11 cellular contexts compared by ENCODE assay signal in genomic region chr1:150160964-150161626, GRCh38. TPM values are rescaled to one million over a fixed set of nuclear protein-coding genes. Genes with fewer than 3 reads are reported as not detected.
A peak's percentile ranks its signal among the peaks of the same experiment; 100 is the strongest.
DNase-seq lines count a peak whose midpoint lies in the region; TF ChIP-seq lines count a peak whose summit lies in the region.
"Had no signal": no experiment of that assay in that cellular context is flagged by ENCODE, and none has a peak within 500 bp of the region (broad histone marks: within the 10 kb centered on the region; RNA-seq: fewer than 3 reads in every experiment).

No MANE protein-coding gene starts in this region.

- H3K9me2 ChIP-seq in OCI-LY1 (ENCODE audit: low read depth, low read length): no peaks in the 10 kb centered on the region

- no peak overlapping the region for H3K4me3 Mint-ChIP-seq in endodermal cell

- H3K4me1 ChIP-seq in OCI-LY1 (ENCODE audit: insufficient read depth, low read length, severe bottlenecking) (peaks cover 56% of the 10 kb centered on the region), endodermal cell (ENCODE audit: control insufficient read depth, insufficient read depth, low read length) (peaks cover 9% of the 10 kb centered on the region), prostate gland (replicated peaks) (no peaks in the 10 kb centered on the region)
- H3K4me1 ChIP-seq: parathyroid adenoma had no signal

- H3K27ac ChIP-seq in OCI-LY1 (ENCODE audit: low read depth, low read length, poor library complexity, severe bottlenecking) (peak overlapping the region; percentile 86), endodermal cell (ENCODE audit: low read depth, low read length) (peak overlapping the region; percentile 39), prostate gland (peak overlapping the region; percentile 93 to 95)

- WGBS in endodermal cell (ENCODE audit: insufficient coverage in 1 of 2, insufficient read length in 1 of 2), 2 experiments: 94 to 100% methylated on average over 1 to 7 of the region's 7 CpGs
- WGBS in prostate gland: 73% methylated on average over 7 of the region's 7 CpGs

- TF ChIP-seq CTCF in OCI-LY1 (IDR thresholded peaks at IDR 0.05; ENCODE audit: low read length) (no peak; the same call in 1 of the 2 replicates), endodermal cell (conservative IDR thresholded peaks at IDR 0.05) (no peak), prostate gland (IDR thresholded peaks at IDR 0.05) (no peak)

- no peaks in the 10 kb centered on the region for H4K20me1 ChIP-seq in OCI-LY1 (ENCODE audit: insufficient read depth, low read length)

- TF ChIP-seq POLR2A in prostate gland (IDR thresholded peaks at IDR 0.05): no peak

- DNase-seq in G401 (ENCODE audit: low spot score): peak; percentile 22
- DNase-seq in endodermal cell: no peak
- DNase-seq in prostate gland (ENCODE audit: low spot score): no peak
- no peak for DNase-seq in SW 1271 (lab: John Stamatoyannopoulos, UW)
- no peak for DNase-seq in activated CD4-positive, CD25-positive, alpha-beta regulatory T cell (lab: John Stamatoyannopoulos, UW)
- DNase-seq in dedifferentiated amniotic fluid mesenchymal stem cell (ENCODE audit: extremely low spot score): no peak
- no peak for DNase-seq in anterior cingulate cortex (lab: John Stamatoyannopoulos, UW)
- DNase-seq: NCI-H146 had no signal

- no peaks in the 10 kb centered on the region for H3K9me3 Mint-ChIP-seq in endodermal cell

- intact Hi-C loops in prostate gland (cut with DNase I): no loop called here

- H3K9ac ChIP-seq in OCI-LY1 (ENCODE audit: low read length): peak overlapping the region; percentile 6; the same call in 1 of the 2 replicates
- no peak overlapping the region for H3K9ac ChIP-seq in endodermal cell (ENCODE audit: extremely low read depth, low read length, poor library complexity, severe bottlenecking)
- H3K9ac ChIP-seq: parathyroid adenoma had no signal

- H3K9me3 ChIP-seq in OCI-LY1 (ENCODE audit: low read length) (no peaks in the 10 kb centered on the region), endodermal cell (ENCODE audit: control insufficient read depth, low read length) (no peaks in the 10 kb centered on the region), prostate gland (no peaks in the 10 kb centered on the region)
- H3K9me3 ChIP-seq: testis had no signal

- H3K4me1 Mint-ChIP-seq in endodermal cell: peaks cover 40% of the 10 kb centered on the region

- H3K4me3 ChIP-seq in OCI-LY1 (ENCODE audit: low read depth, low read length, poor library complexity, severe bottlenecking) (peak overlapping the region; percentile 6), endodermal cell (ENCODE audit: low read length) (no peak overlapping the region), prostate gland (no peak overlapping the region)
- H3K4me3 ChIP-seq: testis had no signal

- H3F3A ChIP-seq in OCI-LY1 (ENCODE audit: insufficient read depth, low read length): no peaks in the 10 kb centered on the region

- no peaks in the 10 kb centered on the region for H3K79me2 ChIP-seq in OCI-LY1 (ENCODE audit: insufficient read depth, low read length)
- H3K79me2 ChIP-seq: parathyroid adenoma had no signal

- H3K27me3 ChIP-seq in OCI-LY1 (ENCODE audit: insufficient read depth, low read length) (no peaks in the 10 kb centered on the region), endodermal cell (ENCODE audit: control insufficient read depth, insufficient read depth, low read length, poor library complexity, severe bottlenecking) (no peaks in the 10 kb centered on the region), prostate gland (replicated peaks; ENCODE audit: insufficient read depth) (no peaks in the 10 kb centered on the region)
- H3K27me3 ChIP-seq: testis had no signal

- H3K4me2 ChIP-seq in OCI-LY1 (ENCODE audit: low read length): peak overlapping the region; percentile 65; the same call in 1 of the 2 replicates

- H2AFZ ChIP-seq in OCI-LY1 (ENCODE audit: low read length): no peak overlapping the region
- H2AFZ ChIP-seq: parathyroid adenoma had no signal

- peaks cover 31% of the 10 kb centered on the region for H3K36me3 Mint-ChIP-seq in endodermal cell (ENCODE audit: low read depth)

- in situ Hi-C loops in G401 (cut with HindIII; ENCODE audit: low sequenced_read_pairs): no loop called here

- H3K36me3 ChIP-seq in OCI-LY1 (ENCODE audit: insufficient read depth, low read length) (peaks cover 12% of the 10 kb centered on the region; the same call in 1 of the 2 replicates), endodermal cell (ENCODE audit: control insufficient read depth, insufficient read depth, low read length) (peaks cover 22% of the 10 kb centered on the region), prostate gland (peaks cover 0 to 6% of the 10 kb centered on the region in 2 donors)

- peak overlapping the region; percentile 40 for H3K27ac Mint-ChIP-seq in endodermal cell

- H3K27me3 Mint-ChIP-seq in endodermal cell (ENCODE audit: insufficient read depth): no peaks in the 10 kb centered on the region

RNA-seq across cellular contexts. Expression of gene PLEKHO1, which starts 11.4 kb away (rescaled TPM):
- total RNA-seq in G401 (2014; rRNA removed; shearing (Covaris generic)): 42.9 and 45.6 TPM in 2 replicates
- total RNA-seq in endodermal cell (10 to 100 TPM; 42.9 to 46.0 TPM), prostate gland (10 to 100 TPM; 33.1 to 75.0 TPM)
- 69.7 TPM for polyA plus RNA-seq in endodermal cell (2013, experiment 1 of 2)
- polyA plus RNA-seq in endodermal cell (2013, experiment 2 of 2): 66.1 TPM

Comparison
In these comparisons a context has a peak if more than half of its experiments do, and no peak if none do; other contexts are left out.
1. H3K27ac ChIP-seq: peak in every context shown above with its lines; median percentile 94 in prostate gland; 86 in OCI-LY1; 39 in endodermal cell.